ENCODE assay signal across 1 cellular context in the genomic region with DNA sequence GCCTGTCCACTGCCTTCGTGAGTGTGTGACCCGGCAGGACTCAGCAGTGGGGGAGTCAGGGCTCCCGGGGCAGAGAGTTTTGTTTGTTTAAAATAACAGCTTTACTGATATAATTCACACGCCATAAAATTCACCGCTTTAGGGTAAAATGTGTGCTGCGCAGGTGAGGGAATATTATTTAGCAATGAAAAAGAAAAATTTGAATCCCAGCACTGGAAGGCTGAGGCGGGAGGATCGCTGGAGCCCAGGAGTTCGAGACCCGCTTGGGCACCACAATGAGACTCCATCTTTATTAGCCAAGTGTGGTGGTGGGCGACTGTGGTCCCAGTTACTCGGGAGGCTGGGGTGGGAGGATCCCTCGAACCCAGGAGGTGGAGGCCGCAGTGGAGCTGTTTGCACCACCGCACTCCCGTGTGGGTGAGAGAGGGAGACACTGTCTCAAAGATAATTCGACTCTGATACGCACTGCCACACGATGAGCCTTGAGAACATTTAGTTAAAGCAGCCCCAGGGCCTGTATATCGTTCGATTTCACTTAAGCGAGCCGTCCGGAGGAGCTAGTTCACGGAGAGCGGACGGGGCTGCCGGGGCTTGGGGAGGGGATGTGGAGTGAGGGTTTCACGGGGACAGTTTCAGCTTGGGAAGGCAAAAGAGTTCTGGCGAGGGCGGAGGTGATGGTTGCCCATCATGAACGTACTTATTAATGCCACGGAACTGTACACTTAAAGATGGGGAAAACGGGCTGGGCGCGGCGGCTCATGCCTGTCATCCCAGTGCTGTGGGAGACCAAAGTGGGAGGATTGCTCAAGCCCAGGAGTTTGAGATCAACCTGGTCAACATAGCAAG.
TF ChIP-seq lines count a peak whose summit lies in the region.

No MANE protein-coding gene starts in this region.

TF ChIP-seq in K562, 482 proteins besides CTCF, POLR2A, EP300 and RAD21:
- TF ChIP-seq CHD4 (IDR thresholded peaks at IDR 0.05; ENCODE audit: insufficient read depth, insufficient replicate concordance, low read depth, low read length, poor library complexity, severe bottlenecking) (peak; percentile 56), ZNF146 (CRISPR knock-in tag; IDR thresholded peaks at IDR 0.05; ENCODE audit: unreplicated experiment) (peak; percentile 95), RNF2 (IDR thresholded peaks at IDR 0.05) (no peak), ZNF12 (CRISPR knock-in tag; IDR thresholded peaks at IDR 0.05) (no peak), NR1H2 (CRISPR knock-in tag; IDR thresholded peaks at IDR 0.05) (no peak), LARP7 (IDR thresholded peaks at IDR 0.05) (no peak), CREM (IDR thresholded peaks at IDR 0.05; ENCODE audit: low read depth) (no peak), ZNF316 (IDR thresholded peaks at IDR 0.05) (no peak), MED1 (CRISPR knock-in tag; IDR thresholded peaks at IDR 0.05; ENCODE audit: borderline replicate concordance) (no peak)
